7 cellular contexts compared by ENCODE assay signal in genomic region chr7:130894146-130895005, GRCh38.
DNase-seq lines count a peak whose midpoint lies in the region; TF ChIP-seq lines count a peak whose summit lies in the region.

No MANE protein-coding gene starts in this region.

- H3K4me1 ChIP-seq in HEK293 (ENCODE audit: control insufficient read depth, insufficient read depth, low read length) (peaks cover 6% of the 10 kb centered on the region), SJSA1 (replicated peaks) (peaks cover 79% of the 10 kb centered on the region), ovary (ENCODE audit: insufficient read depth) (peaks cover 8% of the 10 kb centered on the region)

- H3K4me1 Mint-ChIP-seq in CD14-positive monocyte = peaks cover 24% of the 10 kb centered on the region

- no peaks in the 10 kb centered on the region for H3K27me3 Mint-ChIP-seq in CD14-positive monocyte (ENCODE audit: low read depth in 3 of 3)

- WGBS in ovary, 3 donors = 33 to 39% (median 36%) methylated on average over 13 to 14 of the region's 14 CpGs

- peak overlapping the region in 2 of 7 donors; percentile 26 to 44 for H3K27ac Mint-ChIP-seq in CD14-positive monocyte

- peaks cover 47 to 58% of the 10 kb centered on the region in 2 donors for H3K36me3 Mint-ChIP-seq in CD14-positive monocyte

- H3K27me3 ChIP-seq in SJSA1 (replicated peaks) = no peaks in the 10 kb centered on the region
- no peaks in the 10 kb centered on the region for H3K27me3 ChIP-seq in ovary

- intact Hi-C loops in ovary (cut with DNase I) (loop anchor here (5.0 to 10.0 kb wide), 5 partner anchors 110 to 620 kb away; no protein-coding TSS in a partner anchor), CD14-positive monocyte (cut with micrococcal nuclease) (loop anchor here (5.0 kb wide), 3 partner anchors 38 to 148 kb away; no protein-coding TSS in a partner anchor)

- peak; percentile 77 to 81 for DNase-seq in SJSA1 (ENCODE audit: low read depth in 1 of 2, low spot score in 2 of 2)
- no peak for DNase-seq in epithelial cell of proximal tubule (ENCODE audit: low read depth)
- DNase-seq in ovary = peak; percentile 77 to 85 (median 81)
- no peak for DNase-seq in CD14-positive monocyte (ENCODE audit: low spot score)
- DNase-seq in ureter (ENCODE audit: low spot score) = no peak
- DNase-seq in HuH-7 (ENCODE audit: low spot score) = no peak

- no peaks in the 10 kb centered on the region for H3K36me3 ChIP-seq in HEK293 (ENCODE audit: control insufficient read depth in 2 of 2, insufficient read depth in 1 of 2, low read length in 2 of 2)
- H3K36me3 ChIP-seq in SJSA1 = peaks cover 83% of the 10 kb centered on the region
- H3K36me3 ChIP-seq in ovary = no peaks in the 10 kb centered on the region

- TF ChIP-seq CTCF in HEK293 (tag by site-specific recombination; IDR thresholded peaks at IDR 0.05) (no peak), epithelial cell of proximal tubule (conservative IDR thresholded peaks at IDR 0.05; ENCODE audit: low read depth, low read length) (no peak), ovary (IDR thresholded peaks at IDR 0.05) (no peak), CD14-positive monocyte (IDR thresholded peaks at IDR 0.05) (no peak)

- POLR2A ChIA-PET in HEK293 (lab: Yijun Ruan, JAX) = interaction anchor here (1.2 kb wide), 1 partner anchor 18 kb away, joined by 3 read pairs; no protein-coding TSS in a partner anchor

- CTCF ChIA-PET in HEK293 (lab: Yijun Ruan, JAX) = interaction anchor here (0.6 to 5.8 kb wide), 14 partner anchors 9 to 760 kb away, joined by 3 to 91 read pairs (median 6); no protein-coding TSS in a partner anchor

- no peak for TF ChIP-seq EP300 in ovary (IDR thresholded peaks at IDR 0.05)

- H3K4me3 Mint-ChIP-seq in CD14-positive monocyte = no peak overlapping the region

- H3K9me3 ChIP-seq in HEK293 (ENCODE audit: control insufficient read depth, insufficient read depth, low read depth, low read length) = no peaks in the 10 kb centered on the region
- H3K9me3 ChIP-seq in SJSA1 (replicated peaks) = no peaks in the 10 kb centered on the region
- H3K9me3 ChIP-seq in ovary = no peaks in the 10 kb centered on the region

- no peak for TF ChIP-seq POLR2A in ovary (IDR thresholded peaks at IDR 0.05)

- H3K27ac ChIP-seq in HEK293 (ENCODE audit: extremely low read depth, low read depth, low read length) (no peak overlapping the region), SJSA1 (peak overlapping the region; percentile 56), ovary (peak overlapping the region; percentile 66 to 72)

- no peaks in the 10 kb centered on the region for H3K9me3 Mint-ChIP-seq in CD14-positive monocyte

- H3K4me3 ChIP-seq in HEK293 (ENCODE audit: low read depth, low read length) = no peak overlapping the region
- no peak overlapping the region for H3K4me3 ChIP-seq in SJSA1
- H3K4me3 ChIP-seq in epithelial cell of proximal tubule (ENCODE audit: low read depth, low read length) = peak overlapping the region; percentile 47
- no peak overlapping the region for H3K4me3 ChIP-seq in ovary

TF ChIP-seq in HEK293, 187 proteins besides CTCF, POLR2A, EP300 and RAD21 (continues in another document):
- TF ChIP-seq ZNF433 (tag by site-specific recombination; IDR thresholded peaks at IDR 0.05; ENCODE audit: low read depth) (no peak), ZNF423 (tag by site-specific recombination; IDR thresholded peaks at IDR 0.05) (peak; percentile 49; the same call in 1 of the 2 replicates), ZNF629 (tag by site-specific recombination; IDR thresholded peaks at IDR 0.05) (peak; percentile 70; the same call in 1 of the 2 replicates), ZNF521 (tag by site-specific recombination; IDR thresholded peaks at IDR 0.05) (no peak), PRDM1 (tag by site-specific recombination; IDR thresholded peaks at IDR 0.05) (0 out of 2 replicates have a peak, but pooled peaks have one; percentile 10), ZNF394 (tag by site-specific recombination; IDR thresholded peaks at IDR 0.05; ENCODE audit: borderline replicate concordance) (no peak), ZFP37 (tag by site-specific recombination; IDR thresholded peaks at IDR 0.05) (0 out of 2 replicates have a peak, but pooled peaks have one; percentile 39), INSM2 (tag by site-specific recombination; IDR thresholded peaks at IDR 0.05) (0 out of 2 replicates have a peak, but pooled peaks have one; percentile 43), BCL11A (tag by site-specific recombination; IDR thresholded peaks at IDR 0.05; ENCODE audit: low read depth) (peak; percentile 71), ZNF561 (tag by site-specific recombination; IDR thresholded peaks at IDR 0.05; ENCODE audit: borderline replicate concordance) (no peak), ZNF645 (tag by site-specific recombination; IDR thresholded peaks at IDR 0.05) (no peak), ZNF596 (tag by site-specific recombination; IDR thresholded peaks at IDR 0.05) (no peak), SP3 (tag by site-specific recombination; IDR thresholded peaks at IDR 0.05) (0 out of 2 replicates have a peak, but pooled peaks have one; percentile 25), ZBTB17 (tag by site-specific recombination; IDR thresholded peaks at IDR 0.05) (peak; percentile 68; the same call in 1 of the 2 replicates), ZBTB48 (tag by site-specific recombination; IDR thresholded peaks at IDR 0.05) (peak; percentile 37; the same call in 1 of the 2 replicates), GLIS2 (tag by site-specific recombination; IDR thresholded peaks at IDR 0.05) (peak; percentile 74), SCRT1 (tag by site-specific recombination; IDR thresholded peaks at IDR 0.05; ENCODE audit: borderline replicate concordance) (peak; percentile 36; the same call in 1 of the 2 replicates), ZNF157 (tag by site-specific recombination; IDR thresholded peaks at IDR 0.05) (no peak)
- TF ChIP-seq, protein P1, sequence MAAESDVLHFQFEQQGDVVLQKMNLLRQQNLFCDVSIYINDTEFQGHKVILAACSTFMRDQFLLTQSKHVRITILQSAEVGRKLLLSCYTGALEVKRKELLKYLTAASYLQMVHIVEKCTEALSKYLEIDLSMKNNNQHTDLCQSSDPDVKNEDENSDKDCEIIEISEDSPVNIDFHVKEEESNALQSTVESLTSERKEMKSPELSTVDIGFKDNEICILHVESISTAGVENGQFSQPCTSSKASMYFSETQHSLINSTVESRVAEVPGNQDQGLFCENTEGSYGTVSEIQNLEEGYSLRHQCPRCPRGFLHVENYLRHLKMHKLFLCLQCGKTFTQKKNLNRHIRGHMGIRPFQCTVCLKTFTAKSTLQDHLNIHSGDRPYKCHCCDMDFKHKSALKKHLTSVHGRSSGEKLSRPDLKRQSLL (tag by site-specific recombination; IDR thresholded peaks at IDR 0.05) = no peak
- TF ChIP-seq, protein P2, sequence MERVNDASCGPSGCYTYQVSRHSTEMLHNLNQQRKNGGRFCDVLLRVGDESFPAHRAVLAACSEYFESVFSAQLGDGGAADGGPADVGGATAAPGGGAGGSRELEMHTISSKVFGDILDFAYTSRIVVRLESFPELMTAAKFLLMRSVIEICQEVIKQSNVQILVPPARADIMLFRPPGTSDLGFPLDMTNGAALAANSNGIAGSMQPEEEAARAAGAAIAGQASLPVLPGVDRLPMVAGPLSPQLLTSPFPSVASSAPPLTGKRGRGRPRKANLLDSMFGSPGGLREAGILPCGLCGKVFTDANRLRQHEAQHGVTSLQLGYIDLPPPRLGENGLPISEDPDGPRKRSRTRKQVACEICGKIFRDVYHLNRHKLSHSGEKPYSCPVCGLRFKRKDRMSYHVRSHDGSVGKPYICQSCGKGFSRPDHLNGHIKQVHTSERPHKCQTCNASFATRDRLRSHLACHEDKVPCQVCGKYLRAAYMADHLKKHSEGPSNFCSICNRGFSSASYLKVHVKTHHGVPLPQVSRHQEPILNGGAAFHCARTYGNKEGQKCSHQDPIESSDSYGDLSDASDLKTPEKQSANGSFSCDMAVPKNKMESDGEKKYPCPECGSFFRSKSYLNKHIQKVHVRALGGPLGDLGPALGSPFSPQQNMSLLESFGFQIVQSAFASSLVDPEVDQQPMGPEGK (tag by site-specific recombination; IDR thresholded peaks at IDR 0.05) = peak; percentile 67; the same call in 1 of the 2 replicates
- TF ChIP-seq, protein P3, sequence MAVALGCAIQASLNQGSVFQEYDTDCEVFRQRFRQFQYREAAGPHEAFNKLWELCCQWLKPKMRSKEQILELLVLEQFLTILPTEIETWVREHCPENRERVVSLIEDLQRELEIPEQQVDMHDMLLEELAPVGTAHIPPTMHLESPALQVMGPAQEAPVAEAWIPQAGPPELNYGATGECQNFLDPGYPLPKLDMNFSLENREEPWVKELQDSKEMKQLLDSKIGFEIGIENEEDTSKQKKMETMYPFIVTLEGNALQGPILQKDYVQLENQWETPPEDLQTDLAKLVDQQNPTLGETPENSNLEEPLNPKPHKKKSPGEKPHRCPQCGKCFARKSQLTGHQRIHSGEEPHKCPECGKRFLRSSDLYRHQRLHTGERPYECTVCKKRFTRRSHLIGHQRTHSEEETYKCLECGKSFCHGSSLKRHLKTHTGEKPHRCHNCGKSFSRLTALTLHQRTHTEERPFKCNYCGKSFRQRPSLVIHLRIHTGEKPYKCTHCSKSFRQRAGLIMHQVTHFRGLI (tag by site-specific recombination; IDR thresholded peaks at IDR 0.05) = no peak

Comparison
In these comparisons a context has a peak if more than half of its experiments do, and no peak if none do; other contexts are left out.
1. DNase-seq: peak in SJSA1 (2 of 2) and ovary (5 of 5); none in epithelial cell of proximal tubule (single experiment), CD14-positive monocyte (single experiment), ureter (single experiment) and HuH-7 (single experiment).